In the genomic region with DNA sequence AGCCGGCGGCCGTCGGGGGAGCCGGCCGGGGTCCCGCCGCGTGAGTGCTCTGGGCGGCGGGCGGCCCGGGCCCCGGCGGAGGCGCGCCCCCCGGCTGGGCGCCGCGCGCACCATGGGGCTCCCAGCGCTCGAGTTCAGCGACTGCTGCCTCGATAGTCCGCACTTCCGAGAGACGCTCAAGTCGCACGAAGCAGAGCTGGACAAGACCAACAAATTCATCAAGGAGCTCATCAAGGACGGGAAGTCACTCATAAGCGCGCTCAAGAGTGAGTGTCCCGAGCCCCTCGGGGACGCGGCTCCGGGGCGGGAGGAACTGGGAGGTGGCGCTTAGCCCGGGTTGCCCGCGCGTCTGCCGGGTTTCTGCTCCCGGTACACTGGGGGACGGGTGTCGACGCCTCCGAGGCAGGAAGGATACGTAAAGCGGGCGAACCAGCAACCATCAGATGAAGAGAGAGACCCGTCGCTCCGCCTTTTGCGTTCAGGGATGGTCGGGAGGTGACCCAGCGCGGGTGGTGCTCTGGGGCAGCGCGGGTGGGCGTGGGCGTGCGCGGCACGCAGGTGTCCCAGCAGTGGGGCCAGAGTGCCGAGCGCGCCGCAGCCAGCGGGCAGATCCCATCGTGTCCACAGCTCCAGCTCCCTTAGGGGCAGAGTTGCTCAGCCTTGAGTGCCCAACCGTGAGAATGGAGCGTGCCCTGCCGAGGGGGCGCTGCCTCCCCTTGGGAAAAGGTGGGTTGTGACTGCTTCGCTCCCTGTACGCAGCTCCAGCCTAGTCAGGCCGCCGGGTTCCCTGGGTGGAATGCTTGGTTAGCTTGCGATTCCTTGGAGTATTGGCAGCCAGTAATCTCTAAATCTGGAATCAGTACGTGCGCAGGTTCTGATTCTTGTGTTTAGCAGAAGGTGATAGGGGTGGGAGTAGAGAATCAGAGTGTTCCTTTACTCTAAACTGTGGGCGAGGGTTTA, we compare ENCODE assay signal across 1 cellular context.
TF ChIP-seq lines count a peak whose summit lies in the region.

No MANE protein-coding gene starts in this region.

TF ChIP-seq in H1, 55 proteins besides CTCF, POLR2A, EP300 and RAD21 (continued from another document):
- TF ChIP-seq, protein P1, sequence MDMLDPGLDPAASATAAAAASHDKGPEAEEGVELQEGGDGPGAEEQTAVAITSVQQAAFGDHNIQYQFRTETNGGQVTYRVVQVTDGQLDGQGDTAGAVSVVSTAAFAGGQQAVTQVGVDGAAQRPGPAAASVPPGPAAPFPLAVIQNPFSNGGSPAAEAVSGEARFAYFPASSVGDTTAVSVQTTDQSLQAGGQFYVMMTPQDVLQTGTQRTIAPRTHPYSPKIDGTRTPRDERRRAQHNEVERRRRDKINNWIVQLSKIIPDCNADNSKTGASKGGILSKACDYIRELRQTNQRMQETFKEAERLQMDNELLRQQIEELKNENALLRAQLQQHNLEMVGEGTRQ (IDR thresholded peaks at IDR 0.05; ENCODE audit: low read length): no peak
- peak; percentile 98 for TF ChIP-seq KDM4A (IDR thresholded peaks at IDR 0.05; ENCODE audit: low read depth, low read length, severe bottlenecking)
- no peak for TF ChIP-seq NRF1 (IDR thresholded peaks at IDR 0.05; ENCODE audit: low read depth, low read length)
- no peak for TF ChIP-seq GABPA (IDR thresholded peaks at IDR 0.05; ENCODE audit: borderline replicate concordance, insufficient read depth, low read length)
- no peak for TF ChIP-seq SIX5 (IDR thresholded peaks at IDR 0.05; ENCODE audit: low read depth, low read length)
- TF ChIP-seq BCL11A (IDR thresholded peaks at IDR 0.05; ENCODE audit: low read depth in 2 of 2, low read length in 2 of 2): no peak
- TF ChIP-seq CHD1 (IDR thresholded peaks at IDR 0.05; ENCODE audit: low read depth, low read length): no peak
- TF ChIP-seq, protein P2, sequence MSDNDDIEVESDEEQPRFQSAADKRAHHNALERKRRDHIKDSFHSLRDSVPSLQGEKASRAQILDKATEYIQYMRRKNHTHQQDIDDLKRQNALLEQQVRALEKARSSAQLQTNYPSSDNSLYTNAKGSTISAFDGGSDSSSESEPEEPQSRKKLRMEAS (IDR thresholded peaks at IDR 0.05): peak; percentile 61
- TF ChIP-seq NANOG (IDR thresholded peaks at IDR 0.05; ENCODE audit: insufficient read depth, low read depth, low read length, poor library complexity, severe bottlenecking): no peak
- TF ChIP-seq, protein P3, sequence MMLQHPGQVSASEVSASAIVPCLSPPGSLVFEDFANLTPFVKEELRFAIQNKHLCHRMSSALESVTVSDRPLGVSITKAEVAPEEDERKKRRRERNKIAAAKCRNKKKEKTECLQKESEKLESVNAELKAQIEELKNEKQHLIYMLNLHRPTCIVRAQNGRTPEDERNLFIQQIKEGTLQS (IDR thresholded peaks at IDR 0.05; ENCODE audit: insufficient read depth, low read depth, low read length): no peak
- TF ChIP-seq CTBP2 (IDR thresholded peaks at IDR 0.05; ENCODE audit: borderline replicate concordance, insufficient read depth, insufficient read length, low read length): no peak
- TF ChIP-seq, protein P4, sequence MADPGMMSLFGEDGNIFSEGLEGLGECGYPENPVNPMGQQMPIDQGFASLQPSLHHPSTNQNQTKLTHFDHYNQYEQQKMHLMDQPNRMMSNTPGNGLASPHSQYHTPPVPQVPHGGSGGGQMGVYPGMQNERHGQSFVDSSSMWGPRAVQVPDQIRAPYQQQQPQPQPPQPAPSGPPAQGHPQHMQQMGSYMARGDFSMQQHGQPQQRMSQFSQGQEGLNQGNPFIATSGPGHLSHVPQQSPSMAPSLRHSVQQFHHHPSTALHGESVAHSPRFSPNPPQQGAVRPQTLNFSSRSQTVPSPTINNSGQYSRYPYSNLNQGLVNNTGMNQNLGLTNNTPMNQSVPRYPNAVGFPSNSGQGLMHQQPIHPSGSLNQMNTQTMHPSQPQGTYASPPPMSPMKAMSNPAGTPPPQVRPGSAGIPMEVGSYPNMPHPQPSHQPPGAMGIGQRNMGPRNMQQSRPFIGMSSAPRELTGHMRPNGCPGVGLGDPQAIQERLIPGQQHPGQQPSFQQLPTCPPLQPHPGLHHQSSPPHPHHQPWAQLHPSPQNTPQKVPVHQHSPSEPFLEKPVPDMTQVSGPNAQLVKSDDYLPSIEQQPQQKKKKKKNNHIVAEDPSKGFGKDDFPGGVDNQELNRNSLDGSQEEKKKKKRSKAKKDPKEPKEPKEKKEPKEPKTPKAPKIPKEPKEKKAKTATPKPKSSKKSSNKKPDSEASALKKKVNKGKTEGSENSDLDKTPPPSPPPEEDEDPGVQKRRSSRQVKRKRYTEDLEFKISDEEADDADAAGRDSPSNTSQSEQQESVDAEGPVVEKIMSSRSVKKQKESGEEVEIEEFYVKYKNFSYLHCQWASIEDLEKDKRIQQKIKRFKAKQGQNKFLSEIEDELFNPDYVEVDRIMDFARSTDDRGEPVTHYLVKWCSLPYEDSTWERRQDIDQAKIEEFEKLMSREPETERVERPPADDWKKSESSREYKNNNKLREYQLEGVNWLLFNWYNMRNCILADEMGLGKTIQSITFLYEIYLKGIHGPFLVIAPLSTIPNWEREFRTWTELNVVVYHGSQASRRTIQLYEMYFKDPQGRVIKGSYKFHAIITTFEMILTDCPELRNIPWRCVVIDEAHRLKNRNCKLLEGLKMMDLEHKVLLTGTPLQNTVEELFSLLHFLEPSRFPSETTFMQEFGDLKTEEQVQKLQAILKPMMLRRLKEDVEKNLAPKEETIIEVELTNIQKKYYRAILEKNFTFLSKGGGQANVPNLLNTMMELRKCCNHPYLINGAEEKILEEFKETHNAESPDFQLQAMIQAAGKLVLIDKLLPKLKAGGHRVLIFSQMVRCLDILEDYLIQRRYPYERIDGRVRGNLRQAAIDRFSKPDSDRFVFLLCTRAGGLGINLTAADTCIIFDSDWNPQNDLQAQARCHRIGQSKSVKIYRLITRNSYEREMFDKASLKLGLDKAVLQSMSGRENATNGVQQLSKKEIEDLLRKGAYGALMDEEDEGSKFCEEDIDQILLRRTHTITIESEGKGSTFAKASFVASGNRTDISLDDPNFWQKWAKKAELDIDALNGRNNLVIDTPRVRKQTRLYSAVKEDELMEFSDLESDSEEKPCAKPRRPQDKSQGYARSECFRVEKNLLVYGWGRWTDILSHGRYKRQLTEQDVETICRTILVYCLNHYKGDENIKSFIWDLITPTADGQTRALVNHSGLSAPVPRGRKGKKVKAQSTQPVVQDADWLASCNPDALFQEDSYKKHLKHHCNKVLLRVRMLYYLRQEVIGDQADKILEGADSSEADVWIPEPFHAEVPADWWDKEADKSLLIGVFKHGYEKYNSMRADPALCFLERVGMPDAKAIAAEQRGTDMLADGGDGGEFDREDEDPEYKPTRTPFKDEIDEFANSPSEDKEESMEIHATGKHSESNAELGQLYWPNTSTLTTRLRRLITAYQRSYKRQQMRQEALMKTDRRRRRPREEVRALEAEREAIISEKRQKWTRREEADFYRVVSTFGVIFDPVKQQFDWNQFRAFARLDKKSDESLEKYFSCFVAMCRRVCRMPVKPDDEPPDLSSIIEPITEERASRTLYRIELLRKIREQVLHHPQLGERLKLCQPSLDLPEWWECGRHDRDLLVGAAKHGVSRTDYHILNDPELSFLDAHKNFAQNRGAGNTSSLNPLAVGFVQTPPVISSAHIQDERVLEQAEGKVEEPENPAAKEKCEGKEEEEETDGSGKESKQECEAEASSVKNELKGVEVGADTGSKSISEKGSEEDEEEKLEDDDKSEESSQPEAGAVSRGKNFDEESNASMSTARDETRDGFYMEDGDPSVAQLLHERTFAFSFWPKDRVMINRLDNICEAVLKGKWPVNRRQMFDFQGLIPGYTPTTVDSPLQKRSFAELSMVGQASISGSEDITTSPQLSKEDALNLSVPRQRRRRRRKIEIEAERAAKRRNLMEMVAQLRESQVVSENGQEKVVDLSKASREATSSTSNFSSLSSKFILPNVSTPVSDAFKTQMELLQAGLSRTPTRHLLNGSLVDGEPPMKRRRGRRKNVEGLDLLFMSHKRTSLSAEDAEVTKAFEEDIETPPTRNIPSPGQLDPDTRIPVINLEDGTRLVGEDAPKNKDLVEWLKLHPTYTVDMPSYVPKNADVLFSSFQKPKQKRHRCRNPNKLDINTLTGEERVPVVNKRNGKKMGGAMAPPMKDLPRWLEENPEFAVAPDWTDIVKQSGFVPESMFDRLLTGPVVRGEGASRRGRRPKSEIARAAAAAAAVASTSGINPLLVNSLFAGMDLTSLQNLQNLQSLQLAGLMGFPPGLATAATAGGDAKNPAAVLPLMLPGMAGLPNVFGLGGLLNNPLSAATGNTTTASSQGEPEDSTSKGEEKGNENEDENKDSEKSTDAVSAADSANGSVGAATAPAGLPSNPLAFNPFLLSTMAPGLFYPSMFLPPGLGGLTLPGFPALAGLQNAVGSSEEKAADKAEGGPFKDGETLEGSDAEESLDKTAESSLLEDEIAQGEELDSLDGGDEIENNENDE (IDR thresholded peaks at IDR 0.05; ENCODE audit: insufficient replicate concordance, low read length): no peak
- TF ChIP-seq ZNF274 (IDR thresholded peaks at IDR 0.05; ENCODE audit: borderline replicate concordance, extremely low read depth, low read length): no peak
- no peak; a peak in 1 of 4 replicates for TF ChIP-seq SIN3A (conservative IDR thresholded peaks at IDR 0.05 in 1 of 2, IDR thresholded peaks at IDR 0.05 in 1 of 2; ENCODE audit: low read depth in 1 of 2, low read length in 2 of 2)
- TF ChIP-seq RNF2 (IDR thresholded peaks at IDR 0.05; ENCODE audit: borderline replicate concordance, low read depth, low read length, missing control alignments, poor library complexity, severe bottlenecking): peak; percentile 31
- no peak for TF ChIP-seq YY1 (IDR thresholded peaks at IDR 0.05; ENCODE audit: low read depth, low read length)
- no peak for TF ChIP-seq HDAC6 (IDR thresholded peaks at IDR 0.05; ENCODE audit: low read depth, low read length)
- TF ChIP-seq BRCA1 (IDR thresholded peaks at IDR 0.05; ENCODE audit: low read depth, low read length): no peak
- TF ChIP-seq CREB1 (IDR thresholded peaks at IDR 0.05): no peak
- TF ChIP-seq KDM5A (IDR thresholded peaks at IDR 0.05; ENCODE audit: low read length): no peak
- peak; percentile 95 for TF ChIP-seq RBBP5 (IDR thresholded peaks at IDR 0.05; ENCODE audit: borderline replicate concordance, low read depth, low read length)
- TF ChIP-seq, protein P5, sequence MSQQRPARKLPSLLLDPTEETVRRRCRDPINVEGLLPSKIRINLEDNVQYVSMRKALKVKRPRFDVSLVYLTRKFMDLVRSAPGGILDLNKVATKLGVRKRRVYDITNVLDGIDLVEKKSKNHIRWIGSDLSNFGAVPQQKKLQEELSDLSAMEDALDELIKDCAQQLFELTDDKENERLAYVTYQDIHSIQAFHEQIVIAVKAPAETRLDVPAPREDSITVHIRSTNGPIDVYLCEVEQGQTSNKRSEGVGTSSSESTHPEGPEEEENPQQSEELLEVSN (IDR thresholded peaks at IDR 0.05): no peak; the same call in 1 of the 2 replicates
- TF ChIP-seq POLR2AphosphoS5 (IDR thresholded peaks at IDR 0.05; ENCODE audit: low read depth, low read length): no peak
- 0 out of 4 replicates have a peak, but pooled peaks of 1 of the 2 experiments have one; percentile 71 for TF ChIP-seq HDAC2 (IDR thresholded peaks at IDR 0.05; ENCODE audit: borderline replicate concordance in 1 of 2, low read depth in 2 of 2, low read length in 2 of 2)
- TF ChIP-seq CBX8 (IDR thresholded peaks at IDR 0.05; ENCODE audit: borderline replicate concordance, low read depth, low read length): no peak
- TF ChIP-seq, protein P6, sequence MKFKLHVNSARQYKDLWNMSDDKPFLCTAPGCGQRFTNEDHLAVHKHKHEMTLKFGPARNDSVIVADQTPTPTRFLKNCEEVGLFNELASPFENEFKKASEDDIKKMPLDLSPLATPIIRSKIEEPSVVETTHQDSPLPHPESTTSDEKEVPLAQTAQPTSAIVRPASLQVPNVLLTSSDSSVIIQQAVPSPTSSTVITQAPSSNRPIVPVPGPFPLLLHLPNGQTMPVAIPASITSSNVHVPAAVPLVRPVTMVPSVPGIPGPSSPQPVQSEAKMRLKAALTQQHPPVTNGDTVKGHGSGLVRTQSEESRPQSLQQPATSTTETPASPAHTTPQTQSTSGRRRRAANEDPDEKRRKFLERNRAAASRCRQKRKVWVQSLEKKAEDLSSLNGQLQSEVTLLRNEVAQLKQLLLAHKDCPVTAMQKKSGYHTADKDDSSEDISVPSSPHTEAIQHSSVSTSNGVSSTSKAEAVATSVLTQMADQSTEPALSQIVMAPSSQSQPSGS (IDR thresholded peaks at IDR 0.05; ENCODE audit: low read length): 0 out of 2 replicates have a peak, but pooled peaks have one; percentile 50
- TF ChIP-seq JUND (IDR thresholded peaks at IDR 0.05; ENCODE audit: low read length): no peak
- TF ChIP-seq TCF12 (IDR thresholded peaks at IDR 0.05; ENCODE audit: low read depth, low read length): no peak
- TF ChIP-seq SUZ12 (IDR thresholded peaks at IDR 0.05; ENCODE audit: low read length): 0 out of 2 replicates have a peak, but pooled peaks have one; percentile 21
- no peak for TF ChIP-seq TAF7 (optimal IDR thresholded peaks at IDR 0.05; ENCODE audit: borderline replicate concordance, low read depth, low read length)
- TF ChIP-seq GTF2F1 (IDR thresholded peaks at IDR 0.05; ENCODE audit: borderline replicate concordance, low read depth, low read length): no peak
- TF ChIP-seq CEBPB (IDR thresholded peaks at IDR 0.05; ENCODE audit: low read depth, low read length): no peak
- no peak for TF ChIP-seq SRF (IDR thresholded peaks at IDR 0.05; ENCODE audit: low read depth, low read length)
- TF ChIP-seq CBX5 (IDR thresholded peaks at IDR 0.05; ENCODE audit: low read depth, low read length): no peak
- no peak for TF ChIP-seq FOSL1 (IDR thresholded peaks at IDR 0.05; ENCODE audit: insufficient read depth, low read depth, low read length)
